In the genomic region with DNA sequence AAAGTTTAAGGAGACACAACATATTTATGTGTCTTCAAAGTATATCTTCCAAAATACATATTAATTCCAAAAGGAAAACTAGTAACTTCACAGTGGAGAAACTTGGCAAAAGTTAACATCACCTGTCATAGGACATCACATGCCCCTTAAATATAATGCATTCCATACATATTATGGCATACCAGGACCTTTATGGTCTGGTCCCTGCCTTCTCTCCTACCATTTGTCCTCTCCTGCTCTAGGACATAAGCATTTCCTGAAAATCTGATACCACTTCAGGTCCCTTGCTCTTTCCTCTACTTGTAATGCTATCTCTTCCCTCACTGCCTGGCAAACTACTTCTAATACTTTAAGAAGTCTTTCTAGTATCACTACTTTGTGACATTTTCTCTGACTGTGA, we compare ENCODE assay signal across 27 cellular contexts.
"Had no signal": no experiment of that assay in that cellular context is flagged by ENCODE, and none has a peak within 500 bp of the region (broad histone marks: within the 10 kb centered on the region; RNA-seq: fewer than 3 reads in every experiment).

No MANE protein-coding gene starts in this region.

- H3K4me1 ChIP-seq: esophagus muscularis mucosa, foreskin keratinocyte, left ventricle myocardium inferior, psoas muscle, right atrium auricular region, spleen, tibial nerve had no signal

- ATAC-seq: activated CD8-positive, alpha-beta T cell treated with anti-CD3 and anti-CD28 coated beads for 36 hours; activated naive CD8-positive, alpha-beta T cell treated with anti-CD3 and anti-CD28 coated beads, Interleukin-2, amount 50 U/mL, for 24 hours; foreskin keratinocyte; psoas muscle had no signal

- H3K27ac ChIP-seq: esophagus muscularis mucosa, foreskin keratinocyte, left ventricle myocardium inferior, neutrophil, ovary, psoas muscle, right atrium auricular region, spleen, tibial nerve, WERI-Rb-1 had no signal

- H3K36me3 ChIP-seq: ovary had no signal

- H3K9me3 Mint-ChIP-seq: activated CD4-positive, alpha-beta T cell treated with anti-CD3 and anti-CD28 coated beads, Interleukin-2, amount 10 ng/mL, durations not matched to agents 7 days and 5 days; activated CD8-positive, alpha-beta T cell treated with anti-CD3 and anti-CD28 coated beads for 36 hours; activated naive CD4-positive, alpha-beta T cell treated with anti-CD3 and anti-CD28 coated beads, Interleukin-2, amount 50 U/mL, for 24 hours; activated naive CD8-positive, alpha-beta T cell treated with anti-CD3 and anti-CD28 coated beads, Interleukin-2, amount 50 U/mL, for 24 hours; activated T-helper 2 cell treated with anti-CD3 and anti-CD28 coated beads, Interferon-gamma antibody, Interleukin-2, Interleukin-4, amounts not matched to agents 10 μg/mL and 5 μg/mL and 100 μg/mL, durations not matched to agents 14 hours and 24 hours and 36 hours; nephron progenitor cell; T-helper 1 cell treated with Interleukin-12 subunit alpha and Interleukin-12 subunit beta and Interleukin-4 antibody, amounts not matched to agents 30 μg/mL and 1 μg/mL, for 36 hours had no signal

- H3K27me3 ChIP-seq: esophagus muscularis mucosa, foreskin keratinocyte, neutrophil, ovary, right atrium auricular region, spleen, tibial nerve had no signal

- H3K4me3 ChIP-seq: esophagus muscularis mucosa, left ventricle myocardium inferior, ovary, psoas muscle, right atrium auricular region, spleen, tibial nerve had no signal

- H3K4me3 Mint-ChIP-seq: activated CD4-positive, alpha-beta T cell treated with anti-CD3 and anti-CD28 coated beads, Interleukin-2, amount 10 ng/mL, durations not matched to agents 7 days and 5 days; activated CD8-positive, alpha-beta T cell treated with anti-CD3 and anti-CD28 coated beads for 36 hours; activated naive CD4-positive, alpha-beta T cell treated with anti-CD3 and anti-CD28 coated beads, Interleukin-2, amount 50 U/mL, for 24 hours; activated naive CD8-positive, alpha-beta T cell treated with anti-CD3 and anti-CD28 coated beads, Interleukin-2, amount 50 U/mL, for 24 hours; nephron progenitor cell; T-helper 1 cell treated with Interleukin-12 subunit alpha and Interleukin-12 subunit beta and Interleukin-4 antibody, amounts not matched to agents 30 μg/mL and 1 μg/mL, for 36 hours had no signal

- H3K27ac Mint-ChIP-seq: activated CD4-positive, alpha-beta T cell treated with anti-CD3 and anti-CD28 coated beads, Interleukin-2, amount 10 ng/mL, durations not matched to agents 7 days and 5 days; activated CD8-positive, alpha-beta T cell treated with anti-CD3 and anti-CD28 coated beads for 36 hours; activated naive CD4-positive, alpha-beta T cell treated with anti-CD3 and anti-CD28 coated beads, Interleukin-2, amount 50 U/mL, for 24 hours; activated naive CD8-positive, alpha-beta T cell treated with anti-CD3 and anti-CD28 coated beads, Interleukin-2, amount 50 U/mL, for 24 hours; activated T-helper 2 cell treated with anti-CD3 and anti-CD28 coated beads, Interferon-gamma antibody, Interleukin-2, Interleukin-4, amounts not matched to agents 10 μg/mL and 5 μg/mL and 100 μg/mL, durations not matched to agents 14 hours and 24 hours and 36 hours; nephron progenitor cell; T-helper 1 cell treated with Interleukin-12 subunit alpha and Interleukin-12 subunit beta and Interleukin-4 antibody, amounts not matched to agents 30 μg/mL and 1 μg/mL, for 36 hours had no signal

- H3K9me3 ChIP-seq: esophagus muscularis mucosa, left ventricle myocardium inferior, neutrophil, ovary, psoas muscle, right atrium auricular region, spleen, tibial nerve had no signal

- DNase-seq: activated CD4-positive, alpha-beta T cell treated with anti-CD3 and anti-CD28 coated beads, Interleukin-2, amount 10 ng/mL, durations not matched to agents 7 days and 5 days; activated CD4-positive, CD25-positive, alpha-beta regulatory T cell treated with anti-CD3 and anti-CD28 coated beads, Interleukin-2, amount 50 U/mL, for 72 hours; activated CD8-positive, alpha-beta T cell treated with anti-CD3 and anti-CD28 coated beads for 36 hours; activated naive CD8-positive, alpha-beta T cell treated with anti-CD3 and anti-CD28 coated beads, Interleukin-2, amount 50 U/mL, for 24 hours; activated T-cell treated with anti-CD3 and anti-CD28 coated beads, Interleukin-2, amount 50 U/mL, for 48 hours; amygdala; cerebellar nuclear complex; cortex of kidney; foreskin keratinocyte; glutamatergic neuron; islet precursor cell; left ventricle myocardium inferior; nephron progenitor cell; ovary; psoas muscle; spleen; stimulated activated naive CD4-positive, alpha-beta T cell; SW 1271; T1000; WERI-Rb-1 had no signal

- H3K4me1 Mint-ChIP-seq: activated CD4-positive, alpha-beta T cell treated with anti-CD3 and anti-CD28 coated beads, Interleukin-2, amount 10 ng/mL, durations not matched to agents 7 days and 5 days; activated naive CD4-positive, alpha-beta T cell treated with anti-CD3 and anti-CD28 coated beads, Interleukin-2, amount 50 U/mL, for 24 hours; activated naive CD8-positive, alpha-beta T cell treated with anti-CD3 and anti-CD28 coated beads, Interleukin-2, amount 50 U/mL, for 24 hours; nephron progenitor cell had no signal

- H3K27me3 Mint-ChIP-seq: activated CD4-positive, alpha-beta T cell treated with anti-CD3 and anti-CD28 coated beads, Interleukin-2, amount 10 ng/mL, durations not matched to agents 7 days and 5 days; activated CD8-positive, alpha-beta T cell treated with anti-CD3 and anti-CD28 coated beads for 36 hours; activated naive CD4-positive, alpha-beta T cell treated with anti-CD3 and anti-CD28 coated beads, Interleukin-2, amount 50 U/mL, for 24 hours; activated naive CD8-positive, alpha-beta T cell treated with anti-CD3 and anti-CD28 coated beads, Interleukin-2, amount 50 U/mL, for 24 hours had no signal
